In the genomic region with DNA sequence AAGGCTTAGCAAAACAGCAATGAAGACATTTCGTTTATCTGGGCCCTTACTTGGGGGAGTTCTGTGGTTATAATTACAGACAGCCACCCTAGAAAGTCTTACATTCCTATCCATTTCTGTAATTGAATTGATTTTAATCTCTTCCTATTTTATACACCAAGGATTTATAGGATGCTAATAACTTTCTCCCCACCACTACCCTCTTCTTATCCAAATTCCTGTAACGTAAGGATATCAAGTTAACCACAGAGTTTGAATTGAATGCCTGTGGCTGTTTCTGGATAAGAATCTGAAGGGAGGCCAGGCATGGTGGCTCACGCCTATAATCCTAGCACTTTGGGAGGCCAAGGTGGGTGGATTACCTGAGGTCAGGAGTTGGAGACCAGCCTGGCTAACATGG, we compare ENCODE assay signal across 17 cellular contexts.
"Had no signal": no experiment of that assay in that cellular context is flagged by ENCODE, and none has a peak within 500 bp of the region (broad histone marks: within the 10 kb centered on the region; RNA-seq: fewer than 3 reads in every experiment).

No MANE protein-coding gene starts in this region.

- H3K4me3 Mint-ChIP-seq: activated CD8-positive, alpha-beta T cell treated with anti-CD3 and anti-CD28 coated beads for 36 hours; activated T-cell treated with anti-CD3 and anti-CD28 coated beads, Interleukin-2, amount 50 U/mL, for 4 hours; brain; dendritic cell treated with granulocyte-macrophage colony-stimulating factor and Interleukin-4, amounts not matched to agents 40 ng/mL and 50 ng/mL, for 4 days; naive B cell had no signal

- ATAC-seq: activated CD8-positive, alpha-beta T cell treated with anti-CD3 and anti-CD28 coated beads for 36 hours; activated T-cell treated with anti-CD3 and anti-CD28 coated beads, Interleukin-2, amount 50 U/mL, for 4 hours; gastroesophageal sphincter; heart right ventricle; left colon; lower lobe of right lung; pancreas had no signal

- DNase-seq: activated CD4-positive, alpha-beta T cell treated with anti-CD3 and anti-CD28 coated beads for 4 hours; activated CD8-positive, alpha-beta T cell treated with anti-CD3 and anti-CD28 coated beads for 36 hours; activated gamma-delta T cell; activated naive CD8-positive, alpha-beta T cell treated with anti-CD3 and anti-CD28 coated beads, Interleukin-2, amount 10 ng/mL, durations not matched to agents 7 days and 5 days; activated T-cell treated with anti-CD3 and anti-CD28 coated beads, Interleukin-2, amount 50 U/mL, for 4 hours; heart right ventricle; left colon; lower lobe of right lung; naive B cell; pancreas; stimulated activated CD4-positive, alpha-beta T cell treated with anti-CD3 and anti-CD28 coated beads, Interleukin-12 subunit alpha, Interleukin-12 subunit beta, amount 100 ng/mL, for 4 hours; stimulated activated CD4-positive, alpha-beta T cell treated with anti-CD3 and anti-CD28 coated beads, Interleukin-2, amount 100 ng/mL, for 24 hours; thyroid gland; uterus had no signal

- H3K9me3 Mint-ChIP-seq: activated CD8-positive, alpha-beta T cell treated with anti-CD3 and anti-CD28 coated beads for 36 hours; activated naive CD8-positive, alpha-beta T cell treated with anti-CD3 and anti-CD28 coated beads, Interleukin-2, amount 10 ng/mL, durations not matched to agents 7 days and 5 days; activated T-cell treated with anti-CD3 and anti-CD28 coated beads, Interleukin-2, amount 50 U/mL, for 4 hours; brain; dendritic cell treated with granulocyte-macrophage colony-stimulating factor and Interleukin-4, amounts not matched to agents 40 ng/mL and 50 ng/mL, for 4 days; naive B cell had no signal

- H3K4me3 ChIP-seq: gastroesophageal sphincter, heart right ventricle, lower lobe of right lung, pancreas, thyroid gland, uterus had no signal

- H3K4me1 Mint-ChIP-seq: naive B cell had no signal

- H3K27me3 Mint-ChIP-seq: activated CD8-positive, alpha-beta T cell treated with anti-CD3 and anti-CD28 coated beads for 36 hours; activated naive CD8-positive, alpha-beta T cell treated with anti-CD3 and anti-CD28 coated beads, Interleukin-2, amount 10 ng/mL, durations not matched to agents 7 days and 5 days; brain; dendritic cell treated with granulocyte-macrophage colony-stimulating factor and Interleukin-4, amounts not matched to agents 40 ng/mL and 50 ng/mL, for 4 days; naive B cell had no signal

- H3K27ac Mint-ChIP-seq: activated CD8-positive, alpha-beta T cell treated with anti-CD3 and anti-CD28 coated beads for 36 hours; activated naive CD8-positive, alpha-beta T cell treated with anti-CD3 and anti-CD28 coated beads, Interleukin-2, amount 10 ng/mL, durations not matched to agents 7 days and 5 days; dendritic cell treated with granulocyte-macrophage colony-stimulating factor and Interleukin-4, amounts not matched to agents 40 ng/mL and 50 ng/mL, for 4 days had no signal
